In genomic region chr1:205750683-205751651, GRCh38 we compare ENCODE assay signal across 8 cellular contexts.
DNase-seq lines count a peak whose midpoint lies in the region; ATAC-seq and TF ChIP-seq lines count a peak whose summit lies in the region.

No MANE protein-coding gene starts in this region.

- H3K9ac ChIP-seq in parathyroid adenoma, result no peak overlapping the region

- H3K36me3 ChIP-seq in RWPE2 (ENCODE audit: low read depth) (peaks cover 30% of the 10 kb centered on the region), parathyroid adenoma (ENCODE audit: control insufficient read depth, insufficient read depth, low read length) (no peaks in the 10 kb centered on the region)

- H3K9me3 ChIP-seq in RWPE2 (ENCODE audit: severe bottlenecking), result no peaks in the 10 kb centered on the region
- no peaks in the 10 kb centered on the region for H3K9me3 ChIP-seq in parathyroid adenoma (ENCODE audit: control insufficient read depth, low read length)

- peaks cover 19% of the 10 kb centered on the region for H3K4me1 ChIP-seq in RWPE2 (ENCODE audit: insufficient read depth, poor library complexity, severe bottlenecking)
- peaks cover 10% of the 10 kb centered on the region for H3K4me1 ChIP-seq in parathyroid adenoma

- peaks cover 4% of the 10 kb centered on the region for H3K79me2 ChIP-seq in parathyroid adenoma

- H3K27me3 ChIP-seq in RWPE2 (ENCODE audit: insufficient read depth, poor library complexity, severe bottlenecking), result no peaks in the 10 kb centered on the region
- H3K27me3 ChIP-seq in parathyroid adenoma (ENCODE audit: control insufficient read depth, insufficient read depth, low read length), result no peaks in the 10 kb centered on the region

- DNase-seq in NCI-H1436 (lab: John Stamatoyannopoulos, UW) (peak; percentile 42), NCI-H1436 treated with DMSO at 0.1 percent for 48 hours (lab: John Stamatoyannopoulos, UW) (no peak), RWPE2 (ENCODE audit: low spot score) (no peak), epithelial cell of esophagus (ENCODE audit: low read depth) (peak; percentile 22), activated gamma-delta T cell (lab: John Stamatoyannopoulos, UW) (no peak), Ammon's horn (ENCODE audit: low spot score) (no peak)

- TF ChIP-seq CTCF in RWPE2 (IDR thresholded peaks at IDR 0.05; ENCODE audit: poor library complexity, severe bottlenecking), result no peak
- TF ChIP-seq CTCF in epithelial cell of esophagus (IDR thresholded peaks at IDR 0.05; ENCODE audit: insufficient read depth, low read depth, low read length, missing control alignments), result no peak
- TF ChIP-seq CTCF in parathyroid adenoma (IDR thresholded peaks at IDR 0.05), result no peak

- H3K27ac ChIP-seq in RWPE2 (ENCODE audit: poor library complexity, severe bottlenecking) (peak overlapping the region; percentile 92), parathyroid adenoma (peak overlapping the region; percentile 94)

- peak overlapping the region; percentile 88 for H2AFZ ChIP-seq in parathyroid adenoma

- H3K4me3 ChIP-seq in RWPE2 (ENCODE audit: severe bottlenecking), result peak overlapping the region; percentile 74
- peak overlapping the region; percentile 95 for H3K4me3 ChIP-seq in epithelial cell of esophagus (ENCODE audit: low read length)
- H3K4me3 ChIP-seq in parathyroid adenoma (ENCODE audit: low read depth, low read length), result peak overlapping the region; percentile 84

- H3K4me2 ChIP-seq in parathyroid adenoma (ENCODE audit: low read length), result peak overlapping the region; percentile 65

- ATAC-seq in RWPE2 (ENCODE audit: low read depth) (no peak), GM18861 (IDR thresholded peaks at IDR 0.05; ENCODE audit: unreplicated experiment) (no peak)

Comparison
In these comparisons a context has a peak if more than half of its experiments do, and no peak if none do; other contexts are left out.
1. DNase-seq: peak in NCI-H1436 (single experiment) and epithelial cell of esophagus (single experiment); none in NCI-H1436 treated with DMSO at 0.1 percent for 48 hours (single experiment), RWPE2 (single experiment), activated gamma-delta T cell (single experiment) and Ammon's horn (single experiment).
2. Peak in every context shown above with its lines, with median percentiles within 50 percentile points of each other: H3K4me3 ChIP-seq.